Comparison of ENCODE assay signal across 14 cellular contexts in genomic region chr20:50911716-50912115, GRCh38. TPM values are rescaled to one million over a fixed set of nuclear protein-coding genes. Genes with fewer than 3 reads are reported as not detected.
DNase-seq lines count a peak whose midpoint lies in the region; ATAC-seq and TF ChIP-seq lines count a peak whose summit lies in the region.
"Had no signal": no experiment of that assay in that cellular context is flagged by ENCODE, and none has a peak within 500 bp of the region (broad histone marks: within the 10 kb centered on the region; RNA-seq: fewer than 3 reads in every experiment).

No MANE protein-coding gene starts in this region.

- ATAC-seq in GM18868 (IDR thresholded peaks at IDR 0.05; ENCODE audit: unreplicated experiment) (peak; percentile 55), HG02588 (IDR thresholded peaks at IDR 0.05; ENCODE audit: unreplicated experiment) (peak; percentile 55), T-helper 17 cell (no peak), natural killer cell (no peak), GM21737 (IDR thresholded peaks at IDR 0.05; ENCODE audit: unreplicated experiment) (no peak), GM19397 (IDR thresholded peaks at IDR 0.05; ENCODE audit: unreplicated experiment) (no peak)
- ATAC-seq: body of pancreas, lower lobe of right lung, right cardiac atrium had no signal

- no peaks in the 10 kb centered on the region for H3K9me3 Mint-ChIP-seq in natural killer cell

- H3K36me3 ChIP-seq in stomach: peaks cover 0 to 5% (median 1%) of the 10 kb centered on the region in 4 donors
- H3K36me3 ChIP-seq: lower lobe of right lung had no signal

- no peaks in the 10 kb centered on the region for H3K27me3 ChIP-seq in stomach
- H3K27me3 ChIP-seq: body of pancreas had no signal

- H3K36me3 Mint-ChIP-seq in T-helper 17 cell (ENCODE audit: low read depth) (no peaks in the 10 kb centered on the region), natural killer cell (no peaks in the 10 kb centered on the region)

- no peak overlapping the region for H3K4me3 ChIP-seq in stomach
- H3K4me3 ChIP-seq: body of pancreas, lower lobe of right lung had no signal

- H3K27ac Mint-ChIP-seq in T-helper 17 cell (peak overlapping the region; percentile 34), natural killer cell (peak overlapping the region; percentile 50 to 80)

- H3K4me3 Mint-ChIP-seq in T-helper 17 cell (no peak overlapping the region), natural killer cell (no peak overlapping the region)

- no peak for TF ChIP-seq CTCF in natural killer cell (IDR thresholded peaks at IDR 0.05)
- no peak for TF ChIP-seq CTCF in stomach (IDR thresholded peaks at IDR 0.05)

- no peak overlapping the region for H3K27ac ChIP-seq in stomach
- H3K27ac ChIP-seq: body of pancreas, lower lobe of right lung had no signal

- H3K4me1 Mint-ChIP-seq in T-helper 17 cell (peaks cover 52% of the 10 kb centered on the region), natural killer cell (peaks cover 75 to 78% of the 10 kb centered on the region in 2 donors)

- WGBS in stomach, 5 donors: 15 to 42% (median 29%) methylated on average over 1 of the region's 1 CpG

- H3K4me1 ChIP-seq in stomach: peaks cover 39 to 86% (median 66%) of the 10 kb centered on the region in 4 donors

- H3K9me3 ChIP-seq in T-helper 17 cell (ENCODE audit: control insufficient read depth, low read length, poor library complexity, severe bottlenecking): no peaks in the 10 kb centered on the region
- H3K9me3 ChIP-seq in stomach: no peaks in the 10 kb centered on the region
- H3K9me3 ChIP-seq: body of pancreas, lower lobe of right lung had no signal

- DNase-seq in T-helper 17 cell (no peak), natural killer cell (no peak), HuH-7 (ENCODE audit: low spot score) (no peak), stomach (no peak)
- DNase-seq: body of pancreas, DND-41, lower lobe of right lung, NCI-H1436, OCI-M1, right cardiac atrium had no signal

- intact Hi-C loops in natural killer cell (cut with micrococcal nuclease) (no loop called here), stomach (cut with DNase I; ENCODE audit: low total_unique reads) (no loop called here)

- H3K27me3 Mint-ChIP-seq in T-helper 17 cell (no peaks in the 10 kb centered on the region), natural killer cell (ENCODE audit: low read depth in 2 of 2) (no peaks in the 10 kb centered on the region)

- TF ChIP-seq EP300 in stomach (IDR thresholded peaks at IDR 0.05): no peak

- no peak for TF ChIP-seq POLR2A in stomach (IDR thresholded peaks at IDR 0.05)

RNA-seq across cellular contexts. Expression of gene ADNP, which starts 19.5 kb away (rescaled TPM):
- total RNA-seq in T-helper 17 cell (10 to 100 TPM; 54.8 to 59.7 TPM), natural killer cell (10 to 100 TPM; 56.8 to 75.8 (median 66.8) TPM), stomach (10 to 100 TPM; 39.7 to 67.4 (median 57.1) TPM)
- 10 to 100 TPM; 19.9 to 41.3 (median 20.4) TPM for polyA plus RNA-seq in stomach

RNA-seq across cellular contexts. Expression of gene DPM1, which starts 46.6 kb away (rescaled TPM):
- total RNA-seq in T-helper 17 cell: 10 to 100 TPM; 25.9 to 34.1 TPM
- 10 to 100 TPM; 21.2 to 26.1 (median 25.6) TPM for total RNA-seq in natural killer cell
- total RNA-seq in stomach: 10 to 100 TPM; 10.7 to 74.1 (median 33.2) TPM
- 10 to 100 TPM; 47.9 to 53.2 (median 52.7) TPM for polyA plus RNA-seq in stomach

RNA-seq across cellular contexts. Expression of gene MOCS3, which starts 46.9 kb away (rescaled TPM):
- total RNA-seq in T-helper 17 cell: 1 to 10 TPM; 3.2 to 3.8 TPM
- total RNA-seq in natural killer cell: 1 to 10 TPM; 2.2 to 2.5 (median 2.3) TPM
- total RNA-seq in stomach: 1 to 10 TPM in 3 of 5 donors, under 1 TPM in 1, not detected in 1; 0.89 to 7.0 (median 2.7) TPM
- 1 to 10 TPM; 2.1 to 2.4 (median 2.2) TPM for polyA plus RNA-seq in stomach

Comparison
In these comparisons a context has a peak if more than half of its experiments do, and no peak if none do; other contexts are left out.
1. ATAC-seq: peak in GM18868 (single experiment) and HG02588 (single experiment); none in T-helper 17 cell (single experiment), natural killer cell (0 of 3), GM21737 (single experiment) and GM19397 (single experiment).